In the genomic region with DNA sequence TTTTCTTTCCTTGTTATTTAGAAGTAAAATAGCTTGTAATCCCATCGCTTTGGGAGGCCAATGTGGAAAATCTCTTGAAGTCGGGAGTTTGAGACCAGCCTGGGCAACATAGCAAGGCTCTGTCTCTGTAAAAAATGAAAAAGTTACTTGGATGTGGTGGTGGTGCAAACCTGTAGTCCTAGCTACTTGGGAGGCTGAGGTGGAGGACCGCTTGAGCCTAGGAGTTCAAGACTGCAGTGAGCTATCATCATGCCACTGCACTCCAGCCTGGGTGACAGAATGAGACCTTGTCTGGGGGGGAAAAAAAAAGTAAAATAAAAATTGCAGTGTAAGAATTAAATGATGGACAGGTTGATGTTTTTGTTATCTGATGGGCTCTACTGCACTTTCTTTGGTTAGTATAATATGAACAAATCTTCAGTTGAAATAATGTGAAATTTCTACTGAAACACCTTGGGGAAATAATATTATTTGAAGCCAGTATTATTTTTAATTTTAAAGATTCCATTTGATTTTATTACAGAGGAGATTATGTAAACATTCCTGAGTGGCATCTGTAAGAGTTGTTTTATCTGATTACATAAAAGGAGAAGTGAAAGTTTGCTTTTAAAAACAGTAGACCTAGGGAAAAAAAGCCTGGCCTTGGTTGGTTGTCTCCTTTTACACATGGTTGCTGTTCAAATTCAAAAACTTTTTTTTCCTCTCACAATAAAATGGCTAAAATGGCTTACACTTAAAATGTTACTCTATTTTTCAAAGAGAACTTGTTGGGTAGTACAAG, we compare ENCODE assay signal across 10 cellular contexts. TPM values are rescaled to one million over a fixed set of nuclear protein-coding genes. Genes with fewer than 3 reads are reported as not detected.
DNase-seq lines count a peak whose midpoint lies in the region; ATAC-seq and TF ChIP-seq lines count a peak whose summit lies in the region.
"Had no signal": no experiment of that assay in that cellular context is flagged by ENCODE, and none has a peak within 500 bp of the region (broad histone marks: within the 10 kb centered on the region; RNA-seq: fewer than 3 reads in every experiment).

No MANE protein-coding gene starts in this region.

- H3K36me3 Mint-ChIP-seq in activated T-cell treated with anti-CD3 and anti-CD28 coated beads, Interleukin-2, amount 50 U/mL, for 24 hours (ENCODE audit: low read depth), result peaks cover 68% of the 10 kb centered on the region
- peaks cover 21% of the 10 kb centered on the region for H3K36me3 Mint-ChIP-seq in type B pancreatic cell

- H3K79me2 ChIP-seq in OCI-LY1 (ENCODE audit: insufficient read depth, low read length) (peaks cover 99% of the 10 kb centered on the region), smooth muscle cell (ENCODE audit: low read depth) (peaks cover 98% of the 10 kb centered on the region)

- whole genome bisulfite sequencing in smooth muscle cell (ENCODE audit: low lambda C conversion rate), result 100% methylated on average over 3 of the region's 3 CpGs

- H3K27ac Mint-ChIP-seq in activated T-cell treated with anti-CD3 and anti-CD28 coated beads, Interleukin-2, amount 50 U/mL, for 24 hours, result peak overlapping the region; percentile 75
- no peak overlapping the region for H3K27ac Mint-ChIP-seq in type B pancreatic cell

- H3K4me2 ChIP-seq in OCI-LY1 (ENCODE audit: low read length) (peak overlapping the region; percentile 46), smooth muscle cell (no peak overlapping the region)

- H3K4me3 ChIP-seq in OCI-LY1 (ENCODE audit: low read depth, low read length, poor library complexity, severe bottlenecking), result peak overlapping the region; percentile 11
- H3K4me3 ChIP-seq in choroid plexus epithelial cell (ENCODE audit: low read depth, low read length), result no peak overlapping the region
- H3K4me3 ChIP-seq in smooth muscle cell, result no peak overlapping the region

- no peaks in the 10 kb centered on the region for H4K20me1 ChIP-seq in OCI-LY1 (ENCODE audit: insufficient read depth, low read length)
- H4K20me1 ChIP-seq in smooth muscle cell (ENCODE audit: low read depth), result peaks cover 88% of the 10 kb centered on the region

- peaks cover 74% of the 10 kb centered on the region for H3K4me1 Mint-ChIP-seq in activated T-cell treated with anti-CD3 and anti-CD28 coated beads, Interleukin-2, amount 50 U/mL, for 24 hours (ENCODE audit: low read depth)
- peaks cover 7% of the 10 kb centered on the region for H3K4me1 Mint-ChIP-seq in type B pancreatic cell (ENCODE audit: unreplicated experiment)

- H3F3A ChIP-seq in OCI-LY1 (ENCODE audit: insufficient read depth, low read length), result peaks cover 20% of the 10 kb centered on the region
- no peaks in the 10 kb centered on the region for H3F3A ChIP-seq in smooth muscle cell (ENCODE audit: low read depth)

- H3K4me1 ChIP-seq in OCI-LY1 (ENCODE audit: insufficient read depth, low read length, severe bottlenecking) (peaks cover 63% of the 10 kb centered on the region), smooth muscle cell (ENCODE audit: low read depth) (peaks cover 11% of the 10 kb centered on the region)

- peaks cover 50% of the 10 kb centered on the region for H3K36me3 ChIP-seq in OCI-LY1 (ENCODE audit: insufficient read depth, low read length)
- H3K36me3 ChIP-seq in smooth muscle cell (ENCODE audit: low read depth), result no peaks in the 10 kb centered on the region

- H3K9ac ChIP-seq in OCI-LY1 (ENCODE audit: low read length) (no peak overlapping the region), smooth muscle cell (ENCODE audit: low read depth) (no peak overlapping the region)

- TF ChIP-seq CTCF in OCI-LY1 (IDR thresholded peaks at IDR 0.05; ENCODE audit: low read length) (no peak), choroid plexus epithelial cell (conservative IDR thresholded peaks at IDR 0.05; ENCODE audit: low read depth, low read length) (no peak), smooth muscle cell (IDR thresholded peaks at IDR 0.05; ENCODE audit: borderline replicate concordance, insufficient read depth, poor library complexity, severe bottlenecking) (no peak), type B pancreatic cell (conservative IDR thresholded peaks at IDR 0.05) (no peak)

- H3K27ac ChIP-seq in OCI-LY1 (ENCODE audit: low read depth, low read length, poor library complexity, severe bottlenecking) (peak overlapping the region; percentile 89), smooth muscle cell (ENCODE audit: low read depth) (peak overlapping the region; percentile 28)

- no peak overlapping the region for H3K4me3 Mint-ChIP-seq in activated T-cell treated with anti-CD3 and anti-CD28 coated beads, Interleukin-2, amount 50 U/mL, for 24 hours
- H3K4me3 Mint-ChIP-seq in type B pancreatic cell, result no peak overlapping the region
- H3K4me3 Mint-ChIP-seq: neural crest cell had no signal

- no peak overlapping the region for H2AFZ ChIP-seq in OCI-LY1 (ENCODE audit: low read length)
- no peak overlapping the region for H2AFZ ChIP-seq in smooth muscle cell (ENCODE audit: low read depth)

- ATAC-seq in HG02973 (IDR thresholded peaks at IDR 0.05; ENCODE audit: unreplicated experiment) (no peak), GM21737 (IDR thresholded peaks at IDR 0.05; ENCODE audit: unreplicated experiment) (no peak)
- ATAC-seq: Right ventricle myocardium inferior had no signal

- H3K9me2 ChIP-seq in OCI-LY1 (ENCODE audit: low read depth, low read length), result no peaks in the 10 kb centered on the region

- no peaks in the 10 kb centered on the region for H3K27me3 Mint-ChIP-seq in activated T-cell treated with anti-CD3 and anti-CD28 coated beads, Interleukin-2, amount 50 U/mL, for 24 hours
- no peaks in the 10 kb centered on the region for H3K27me3 Mint-ChIP-seq in type B pancreatic cell

- H3K9me3 ChIP-seq in OCI-LY1 (ENCODE audit: low read length) (peaks cover 8% of the 10 kb centered on the region), smooth muscle cell (replicated peaks; ENCODE audit: low read depth) (no peaks in the 10 kb centered on the region)

- H3K27me3 ChIP-seq in OCI-LY1 (ENCODE audit: insufficient read depth, low read length), result no peaks in the 10 kb centered on the region
- no peaks in the 10 kb centered on the region for H3K27me3 ChIP-seq in smooth muscle cell (ENCODE audit: low read depth)

- H3K9me3 Mint-ChIP-seq in activated T-cell treated with anti-CD3 and anti-CD28 coated beads, Interleukin-2, amount 50 U/mL, for 24 hours, result no peaks in the 10 kb centered on the region
- H3K9me3 Mint-ChIP-seq in type B pancreatic cell, result peaks cover 5% of the 10 kb centered on the region

- DNase-seq in activated T-cell treated with anti-CD3 and anti-CD28 coated beads, Interleukin-2, amount 50 U/mL, for 24 hours, result no peak
- DNase-seq in activated T-cell treated with anti-CD3 and anti-CD28 coated beads, Interleukin-2, amount 50 U/mL, for 48 hours, result no peak
- DNase-seq in choroid plexus epithelial cell (ENCODE audit: low read depth) (peak; percentile 17), smooth muscle cell (lab: John Stamatoyannopoulos, UW; ENCODE audit: unreplicated experiment) (no peak), type B pancreatic cell (ENCODE audit: extremely low spot score, unreplicated experiment) (no peak)

RNA-seq across cellular contexts. Expression of gene NDUFC1, which starts 10.5 kb away (rescaled TPM):
- total RNA-seq in smooth muscle cell, result 54.0 and 56.8 TPM in 2 replicates
- 169 and 196 TPM in 2 replicates for polyA plus RNA-seq in smooth muscle cell
- 47.2 and 56.1 TPM in 2 replicates for total RNA-seq in type B pancreatic cell (ENCODE audit: low replicate concordance)

RNA-seq across cellular contexts. Expression of gene NAA15, which starts 11.4 kb away (rescaled TPM):
- total RNA-seq in smooth muscle cell (27.0 and 36.7 TPM in 2 replicates), type B pancreatic cell (ENCODE audit: low replicate concordance) (47.4 and 61.2 TPM in 2 replicates)
- polyA plus RNA-seq in smooth muscle cell, result 20.5 and 21.7 TPM in 2 replicates

RNA-seq across cellular contexts. Expression of gene MGARP, which starts 32.7 kb away (rescaled TPM):
- 0.36 TPM in 1 of 2 replicates, not detected in the other for total RNA-seq in smooth muscle cell
- 0.21 and 0.39 TPM in 2 replicates for polyA plus RNA-seq in smooth muscle cell
- 1.3 and 1.7 TPM in 2 replicates for total RNA-seq in type B pancreatic cell (ENCODE audit: low replicate concordance)
